ENCODE assay signal across 30 cellular contexts in the genomic region with DNA sequence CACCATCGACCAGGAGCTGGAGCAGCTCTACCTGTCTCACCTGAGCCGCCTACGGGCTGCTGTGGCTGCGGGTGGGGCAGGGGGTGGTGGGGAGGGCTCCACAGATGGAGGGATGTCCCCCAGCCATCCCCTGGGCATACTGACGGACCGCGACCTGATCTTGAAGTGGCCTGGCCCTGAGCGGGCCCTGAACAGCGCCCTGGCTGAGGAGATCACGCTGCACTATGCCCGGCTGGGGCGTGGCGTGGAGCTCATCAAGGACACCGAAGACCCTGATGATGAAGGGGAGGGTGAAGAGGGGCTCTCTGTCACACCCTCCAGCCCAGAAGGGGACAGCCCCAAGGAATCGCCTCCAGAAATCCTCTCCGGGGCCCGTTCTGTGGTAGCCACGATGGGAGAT. TPM values are rescaled to one million over a fixed set of nuclear protein-coding genes. Genes with fewer than 3 reads are reported as not detected.
"Had no signal": no experiment of that assay in that cellular context is flagged by ENCODE, and none has a peak within 500 bp of the region (broad histone marks: within the 10 kb centered on the region; RNA-seq: fewer than 3 reads in every experiment).

No MANE protein-coding gene starts in this region.

- H3K27me3 Mint-ChIP-seq: effector memory CD8-positive, alpha-beta T cell; naive thymus-derived CD4-positive, alpha-beta T cell had no signal

- H3K9me3 Mint-ChIP-seq: dendritic cell treated with granulocyte-macrophage colony-stimulating factor and Interleukin-4, amounts not matched to agents 40 ng/mL and 50 ng/mL, for 4 days; effector memory CD8-positive, alpha-beta T cell; naive thymus-derived CD4-positive, alpha-beta T cell had no signal

- H3K9me3 ChIP-seq: colonic mucosa, esophagus squamous epithelium, gastrocnemius medialis, heart right ventricle, left lung, lower lobe of right lung had no signal

- H3K4me3 ChIP-seq: colonic mucosa, esophagus squamous epithelium, gastrocnemius medialis, heart right ventricle, left lung, lower lobe of right lung had no signal

- H3K27me3 ChIP-seq: colonic mucosa, esophagus squamous epithelium, gastrocnemius medialis, left lung had no signal

- DNase-seq: colonic mucosa; cortex of kidney; effector CD8-positive, alpha-beta T cell; effector memory CD8-positive, alpha-beta T cell; endodermal cell; esophagus squamous epithelium; foreskin fibroblast; foreskin melanocyte; gastrocnemius medialis; glutamatergic neuron; heart right ventricle; hippocampal formation; left cardiac atrium; left lung; left ventricle myocardium superior; lower lobe of right lung; mesenchymal stem cell; midbrain; naive thymus-derived CD4-positive, alpha-beta T cell had no signal

- H3K27ac Mint-ChIP-seq: dendritic cell treated with granulocyte-macrophage colony-stimulating factor and Interleukin-4, amounts not matched to agents 40 ng/mL and 50 ng/mL, for 4 days; endodermal cell had no signal

- H3K4me3 Mint-ChIP-seq: dendritic cell treated with granulocyte-macrophage colony-stimulating factor and Interleukin-4, amounts not matched to agents 40 ng/mL and 50 ng/mL, for 4 days; effector memory CD8-positive, alpha-beta T cell; endodermal cell; naive thymus-derived CD4-positive, alpha-beta T cell had no signal

- H3K27ac ChIP-seq: colonic mucosa, esophagus squamous epithelium, gastrocnemius medialis, heart right ventricle, left lung, lower lobe of right lung had no signal

- H3K4me1 Mint-ChIP-seq: endodermal cell had no signal

- ATAC-seq: effector memory CD8-positive, alpha-beta T cell; gastrocnemius medialis; left cardiac atrium; left lung; left ventricle myocardium superior; lower lobe of right lung; naive thymus-derived CD4-positive, alpha-beta T cell had no signal

- H3K36me3 ChIP-seq: colonic mucosa, heart right ventricle, left lung, lower lobe of right lung had no signal

- H3K4me1 ChIP-seq: colonic mucosa, esophagus squamous epithelium, gastrocnemius medialis, left lung, lower lobe of right lung had no signal

RNA-seq across cellular contexts. Expression of gene GAGE10, which starts 17.3 kb away (rescaled TPM):
- total RNA-seq: colonic mucosa; dermis microvascular lymphatic vessel endothelial cell; endodermal cell; epithelial cell of proximal tubule; esophagus squamous epithelium; gastrocnemius medialis; glomerular endothelial cell; heart right ventricle; kidney epithelial cell; left cardiac atrium; left lung; left ventricle myocardium superior; lower leg skin; lower lobe of right lung; lung microvascular endothelial cell; mononuclear cell; mucosa of gallbladder; naive thymus-derived CD4-positive, alpha-beta T cell had no signal
- polyA plus RNA-seq: esophagus; heart right ventricle; keratinocyte; naive thymus-derived CD4-positive, alpha-beta T cell had no signal

RNA-seq across cellular contexts. Expression of gene FOXP3, which starts 21.6 kb away (rescaled TPM):
- total RNA-seq: dermis microvascular lymphatic vessel endothelial cell, epithelial cell of proximal tubule, gastrocnemius medialis, glomerular endothelial cell, left cardiac atrium, left ventricle myocardium superior, lower lobe of right lung, lung microvascular endothelial cell had no signal

RNA-seq across cellular contexts. Expression of gene GAGE12J, which starts 35.7 kb away (rescaled TPM):
- total RNA-seq: colonic mucosa; dermis microvascular lymphatic vessel endothelial cell; endodermal cell; epithelial cell of proximal tubule; esophagus squamous epithelium; gastrocnemius medialis; glomerular endothelial cell; heart right ventricle; kidney epithelial cell; left cardiac atrium; left lung; left ventricle myocardium superior; lower leg skin; lower lobe of right lung; lung microvascular endothelial cell; mononuclear cell; mucosa of gallbladder; naive thymus-derived CD4-positive, alpha-beta T cell had no signal
- polyA plus RNA-seq: esophagus; heart right ventricle; keratinocyte; naive thymus-derived CD4-positive, alpha-beta T cell had no signal

RNA-seq across cellular contexts. Expression of gene GAGE13, which starts 45.2 kb away (rescaled TPM):
- total RNA-seq: colonic mucosa; dermis microvascular lymphatic vessel endothelial cell; endodermal cell; epithelial cell of proximal tubule; esophagus squamous epithelium; gastrocnemius medialis; glomerular endothelial cell; heart right ventricle; kidney epithelial cell; left cardiac atrium; left lung; left ventricle myocardium superior; lower leg skin; lower lobe of right lung; lung microvascular endothelial cell; mononuclear cell; naive thymus-derived CD4-positive, alpha-beta T cell had no signal
- polyA plus RNA-seq: esophagus; heart right ventricle; keratinocyte; naive thymus-derived CD4-positive, alpha-beta T cell had no signal
